Comparison of ENCODE assay signal across 19 cellular contexts in genomic region chr12:119154435-119154818, GRCh38. TPM values are rescaled to one million over a fixed set of nuclear protein-coding genes. Genes with fewer than 3 reads are reported as not detected.
DNase-seq lines count a peak whose midpoint lies in the region; ATAC-seq, FAIRE-seq and TF ChIP-seq lines count a peak whose summit lies in the region.
"Had no signal": no experiment of that assay in that cellular context is flagged by ENCODE, and none has a peak within 500 bp of the region (broad histone marks: within the 10 kb centered on the region; RNA-seq: fewer than 3 reads in every experiment).

No MANE protein-coding gene starts in this region.

- TF ChIP-seq POLR2A in erythroblast (IDR thresholded peaks at IDR 0.05; ENCODE audit: low read length), result no peak

- peak; percentile 5 for DNase-seq in ELR (ENCODE audit: low read depth)
- peak; percentile 3 to 53 for DNase-seq in erythroblast (lab: John Stamatoyannopoulos, UW)
- DNase-seq in neuronal stem cell (ENCODE audit: low spot score), result peak; percentile 56
- DNase-seq in T-cell, result no peak
- no peak for DNase-seq in activated T-helper 2 cell treated with anti-CD3 and anti-CD28 coated beads, Interferon-gamma antibody, Interleukin-2, Interleukin-4, amounts not matched to agents 10 μg/mL and 5 μg/mL and 100 μg/mL, durations not matched to agents 14 hours and 24 hours and 36 hours (ENCODE audit: low spot score)
- DNase-seq in RCC 7860 (ENCODE audit: low spot score), result no peak
- DNase-seq: activated gamma-delta T cell, dorsolateral prefrontal cortex, GDM1, KG1, kidney, mucosa of descending colon, NCI-H146, NCI-H526 had no signal

- H3K4me1 ChIP-seq in HUES6 (ENCODE audit: control insufficient read depth, insufficient read depth, low read length) (peaks cover 13% of the 10 kb centered on the region), neuronal stem cell (ENCODE audit: control insufficient read depth in 2 of 2, insufficient read depth in 1 of 2, low read depth in 1 of 2, low read length in 2 of 2) (peaks cover 0 to 5% of the 10 kb centered on the region in 2 donors)
- H3K4me1 ChIP-seq: prostate gland, vagina had no signal

- H3K27me3 ChIP-seq in HUES6 (ENCODE audit: control insufficient read depth, insufficient read depth, low read length), result no peaks in the 10 kb centered on the region
- H3K27me3 ChIP-seq in neuronal stem cell (ENCODE audit: control insufficient read depth in 3 of 3, insufficient read depth in 3 of 3, low read depth in 1 of 3, low read length in 3 of 3), result no peaks in the 10 kb centered on the region
- H3K27me3 ChIP-seq: vagina had no signal

- H3K27me3 Mint-ChIP-seq in T-cell, result peaks cover 21% of the 10 kb centered on the region in 2 donors
- peaks cover 4% of the 10 kb centered on the region for H3K27me3 Mint-ChIP-seq in activated T-helper 2 cell treated with anti-CD3 and anti-CD28 coated beads, Interferon-gamma antibody, Interleukin-2, Interleukin-4, amounts not matched to agents 10 μg/mL and 5 μg/mL and 100 μg/mL, durations not matched to agents 14 hours and 24 hours and 36 hours (ENCODE audit: low read depth)

- H3K9ac ChIP-seq in HUES6 (ENCODE audit: low read length), result peak overlapping the region; percentile 91
- H3K9ac ChIP-seq in neuronal stem cell (ENCODE audit: low read depth, low read length, poor library complexity), result no peak overlapping the region

- H2BK120ac ChIP-seq in neuronal stem cell (ENCODE audit: low read depth, low read length), result no peak overlapping the region

- no peak overlapping the region for H3K14ac ChIP-seq in neuronal stem cell (ENCODE audit: low read length)

- no peak overlapping the region for H4K91ac ChIP-seq in neuronal stem cell (ENCODE audit: low read depth, low read length, poor library complexity)

- H3K9me3 ChIP-seq in HUES6 (ENCODE audit: control insufficient read depth, insufficient read depth, low read depth, low read length) (peaks cover 12% of the 10 kb centered on the region), neuronal stem cell (replicated peaks in 1 of 2; ENCODE audit: control insufficient read depth in 2 of 2, insufficient read depth in 1 of 2, low read depth in 1 of 2, low read length in 2 of 2) (peaks cover 0 to 5% of the 10 kb centered on the region in 2 donors)
- H3K9me3 ChIP-seq: mucosa of descending colon, prostate gland, vagina had no signal

- no peak for ATAC-seq in HG03378 (IDR thresholded peaks at IDR 0.05; ENCODE audit: unreplicated experiment)
- no peak for ATAC-seq in T-cell (replicated peaks in 1 of 4)
- ATAC-seq: mucosa of descending colon had no signal

- H3K9me3 Mint-ChIP-seq in T-cell, result peaks cover 6 to 15% (median 9%) of the 10 kb centered on the region in 3 donors
- H3K9me3 Mint-ChIP-seq in activated T-helper 2 cell treated with anti-CD3 and anti-CD28 coated beads, Interferon-gamma antibody, Interleukin-2, Interleukin-4, amounts not matched to agents 10 μg/mL and 5 μg/mL and 100 μg/mL, durations not matched to agents 14 hours and 24 hours and 36 hours, result peaks cover 5% of the 10 kb centered on the region
- H3K9me3 Mint-ChIP-seq: T-helper 2 cell treated with Interferon-gamma antibody and Interleukin-4, amounts not matched to agents 5 μg/mL and 100 μg/mL, for 36 hours had no signal

- H3K79me1 ChIP-seq in neuronal stem cell (ENCODE audit: low read depth, low read length), result no peaks in the 10 kb centered on the region

- H3K27ac ChIP-seq in HUES6 (ENCODE audit: low read depth, low read length) (peak overlapping the region; percentile 84), neuronal stem cell (replicated peaks; ENCODE audit: low read length) (no peak overlapping the region)
- H3K27ac ChIP-seq: prostate gland, vagina had no signal

- H2BK15ac ChIP-seq in neuronal stem cell (ENCODE audit: low read length), result peak overlapping the region; percentile 79

- no peak overlapping the region for H4K8ac ChIP-seq in neuronal stem cell (ENCODE audit: low read depth, low read length)

- H3K18ac ChIP-seq in neuronal stem cell (ENCODE audit: low read length), result peak overlapping the region; percentile 89

- H3K36me3 Mint-ChIP-seq in T-cell, result no peaks in the 10 kb centered on the region
- H3K36me3 Mint-ChIP-seq in activated T-helper 2 cell treated with anti-CD3 and anti-CD28 coated beads, Interferon-gamma antibody, Interleukin-2, Interleukin-4, amounts not matched to agents 10 μg/mL and 5 μg/mL and 100 μg/mL, durations not matched to agents 14 hours and 24 hours and 36 hours (ENCODE audit: low read depth), result no peaks in the 10 kb centered on the region

- H3K27ac Mint-ChIP-seq in T-cell, result no peak overlapping the region
- H3K27ac Mint-ChIP-seq in activated T-helper 2 cell treated with anti-CD3 and anti-CD28 coated beads, Interferon-gamma antibody, Interleukin-2, Interleukin-4, amounts not matched to agents 10 μg/mL and 5 μg/mL and 100 μg/mL, durations not matched to agents 14 hours and 24 hours and 36 hours, result no peak overlapping the region
- H3K27ac Mint-ChIP-seq: T-helper 2 cell treated with Interferon-gamma antibody and Interleukin-4, amounts not matched to agents 5 μg/mL and 100 μg/mL, for 36 hours had no signal

- H2BK12ac ChIP-seq in neuronal stem cell (ENCODE audit: low read length), result no peak overlapping the region

- peak overlapping the region; percentile 85 for H2AK5ac ChIP-seq in neuronal stem cell (ENCODE audit: low read depth, low read length)

- no peak for FAIRE-seq in RCC 7860 (lab: Jason Lieb, UNC)
- FAIRE-seq: kidney had no signal

- peak overlapping the region; percentile 95 for H3K4me2 ChIP-seq in neuronal stem cell (ENCODE audit: insufficient read depth, low read length, poor library complexity, severe bottlenecking)

- no peak overlapping the region for H2AFZ ChIP-seq in neuronal stem cell (ENCODE audit: low read length)

- CTCF ChIA-PET in T-cell (lab: Charles Lee), result no interaction called here

- H3K4me1 Mint-ChIP-seq in T-cell, result no peaks in the 10 kb centered on the region
- H3K4me1 Mint-ChIP-seq in activated T-helper 2 cell treated with anti-CD3 and anti-CD28 coated beads, Interferon-gamma antibody, Interleukin-2, Interleukin-4, amounts not matched to agents 10 μg/mL and 5 μg/mL and 100 μg/mL, durations not matched to agents 14 hours and 24 hours and 36 hours (ENCODE audit: low read depth), result peaks cover 3% of the 10 kb centered on the region

- H3K23ac ChIP-seq in neuronal stem cell (ENCODE audit: low read depth, low read length, poor library complexity), result no peak overlapping the region

- no peak overlapping the region for H3K4me3 Mint-ChIP-seq in T-cell
- no peak overlapping the region for H3K4me3 Mint-ChIP-seq in activated T-helper 2 cell treated with anti-CD3 and anti-CD28 coated beads, Interferon-gamma antibody, Interleukin-2, Interleukin-4, amounts not matched to agents 10 μg/mL and 5 μg/mL and 100 μg/mL, durations not matched to agents 14 hours and 24 hours and 36 hours (ENCODE audit: low read depth)
- H3K4me3 Mint-ChIP-seq: T-helper 2 cell treated with Interferon-gamma antibody and Interleukin-4, amounts not matched to agents 5 μg/mL and 100 μg/mL, for 36 hours had no signal

- POLR2A ChIA-PET in T-cell (lab: Charles Lee), result no interaction called here

- H3K4me3 ChIP-seq in HUES6 (ENCODE audit: low read depth, low read length) (peak overlapping the region; percentile 62), neuronal stem cell (ENCODE audit: low read length in 2 of 2) (peak overlapping the region in 1 of 2 donors; percentile 79)
- H3K4me3 ChIP-seq: mucosa of descending colon, prostate gland, vagina had no signal

- peak overlapping the region; percentile 19 for H2BK5ac ChIP-seq in neuronal stem cell (ENCODE audit: low read length)

- intact Hi-C loops in activated T-helper 2 cell treated with anti-CD3 and anti-CD28 coated beads, Interferon-gamma antibody, Interleukin-2, Interleukin-4, amounts not matched to agents 10 μg/mL and 5 μg/mL and 100 μg/mL, durations not matched to agents 14 hours and 24 hours and 36 hours (cut with micrococcal nuclease), result no loop called here

- H3K4ac ChIP-seq in neuronal stem cell (ENCODE audit: low read length), result no peak overlapping the region

- H3K36me3 ChIP-seq in HUES6 (ENCODE audit: control insufficient read depth, insufficient read depth, low read length) (peaks cover 14% of the 10 kb centered on the region), neuronal stem cell (replicated peaks in 1 of 2; ENCODE audit: control insufficient read depth in 2 of 2, insufficient read depth in 2 of 2, low read length in 2 of 2) (no peaks in the 10 kb centered on the region)
- H3K36me3 ChIP-seq: prostate gland, vagina had no signal

- no CpG with 5 or more reads among the region's 11 CpGs for WGBS in neuronal stem cell (ENCODE audit: extremely low coverage in 2 of 2, insufficient read length in 2 of 2, insufficient replicate concordance in 1 of 2), 2 donors

RNA-seq across cellular contexts. Expression of gene HSPB8, which starts 24.3 kb away (rescaled TPM):
- polyA plus RNA-seq in neuronal stem cell (2013, experiment 1 of 2), result 0.17 TPM
- polyA plus RNA-seq in neuronal stem cell (2013, experiment 2 of 2), result 0.18 TPM
- under 1 TPM in 1 of 5 donors, not detected in 4; 0.18 TPM for total RNA-seq in T-cell
- not detected in 2 replicates for total RNA-seq in activated T-helper 2 cell treated with anti-CD3 and anti-CD28 coated beads, Interferon-gamma antibody, Interleukin-2, Interleukin-4, amounts not matched to agents 10 μg/mL and 5 μg/mL and 100 μg/mL, durations not matched to agents 14 hours and 24 hours and 36 hours

Comparison
In these comparisons a context has a peak if more than half of its experiments do, and no peak if none do; other contexts are left out.
1. DNase-seq: peak in ELR (single experiment), erythroblast (2 of 2) and neuronal stem cell (single experiment); none in T-cell (0 of 34), activated T-helper 2 cell treated with anti-CD3 and anti-CD28 coated beads, Interferon-gamma antibody, Interleukin-2, Interleukin-4, amounts not matched to agents 10 μg/mL and 5 μg/mL and 100 μg/mL, durations not matched to agents 14 hours and 24 hours and 36 hours (single experiment) and RCC 7860 (single experiment).